ENCODE assay signal across 6 cellular contexts in the genomic region with DNA sequence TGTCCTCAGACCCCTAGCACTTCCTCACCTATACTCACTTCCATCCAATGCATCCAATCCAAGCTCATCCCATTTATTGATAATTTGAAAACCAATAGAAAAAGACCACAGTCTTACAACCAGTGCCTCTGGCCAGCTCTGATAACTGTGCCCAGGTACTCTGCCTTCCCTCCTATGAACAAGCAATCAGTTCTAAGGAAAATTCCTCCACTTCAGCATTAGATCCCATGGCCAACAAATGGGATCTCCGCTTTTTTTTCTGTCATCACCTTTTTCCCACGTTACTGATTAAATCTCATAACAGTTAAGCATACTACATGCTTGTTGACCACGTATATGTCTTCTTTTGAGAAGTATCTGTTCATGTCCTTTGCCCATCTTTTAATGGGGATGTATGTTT.
"Had no signal": no experiment of that assay in that cellular context is flagged by ENCODE, and none has a peak within 500 bp of the region (broad histone marks: within the 10 kb centered on the region; RNA-seq: fewer than 3 reads in every experiment).

No MANE protein-coding gene starts in this region.

- DNase-seq: IMR-90, KBM-7, KG1 had no signal

- H3K27ac Mint-ChIP-seq: IgD-negative memory B cell had no signal

- H3K36me3 Mint-ChIP-seq: IgD-negative memory B cell had no signal

- H3K27ac ChIP-seq: HL-60 had no signal

- H3K4me3 ChIP-seq: K562 had no signal

- H3K4me3 Mint-ChIP-seq: IgD-negative memory B cell had no signal

- H3K9me3 Mint-ChIP-seq: IgD-negative memory B cell had no signal
